ENCODE assay signal across 8 cellular contexts in genomic region chr19:34403784-34404108, GRCh38. TPM values are rescaled to one million over a fixed set of nuclear protein-coding genes. Genes with fewer than 3 reads are reported as not detected.
DNase-seq lines count a peak whose midpoint lies in the region; ATAC-seq and TF ChIP-seq lines count a peak whose summit lies in the region.

No MANE protein-coding gene starts in this region.

- no peak for ATAC-seq in HG03139 (IDR thresholded peaks at IDR 0.05; ENCODE audit: unreplicated experiment)

- peak overlapping the region; percentile 86 for H3K4me3 Mint-ChIP-seq in osteocyte (ENCODE audit: unreplicated experiment)

- H3K4me1 ChIP-seq in duodenal mucosa (ENCODE audit: control insufficient read depth in 1 of 2, insufficient read depth in 2 of 2, low read length in 2 of 2): peaks cover 0 to 5% of the 10 kb centered on the region in 2 donors

- DNase-seq in GM12864 (ENCODE audit: low read depth) (no peak), HL-60 (ENCODE audit: low read depth in 1 of 2, low spot score in 1 of 2) (no peak), osteocyte (ENCODE audit: extremely low spot score, unreplicated experiment) (no peak), DMS 273 (lab: John Stamatoyannopoulos, UW; ENCODE audit: unreplicated experiment) (no peak), LoVo (ENCODE audit: low spot score) (no peak)
- no peak for DNase-seq in effector CD4-positive, alpha-beta T cell

- peak overlapping the region; percentile 60 for H3K27ac Mint-ChIP-seq in osteocyte (ENCODE audit: unreplicated experiment)

- no peaks in the 10 kb centered on the region for H3K9me3 ChIP-seq in duodenal mucosa (ENCODE audit: control insufficient read depth in 1 of 2, low read length in 2 of 2)

- peaks cover 4% of the 10 kb centered on the region for H3K4me1 Mint-ChIP-seq in osteocyte (ENCODE audit: unreplicated experiment)

- peaks cover 13 to 22% of the 10 kb centered on the region in 2 donors for H3K36me3 ChIP-seq in duodenal mucosa (ENCODE audit: control insufficient read depth in 1 of 2, insufficient read depth in 2 of 2, low read length in 2 of 2)

- H3K27me3 Mint-ChIP-seq in osteocyte (ENCODE audit: unreplicated experiment): no peaks in the 10 kb centered on the region

- H3K27ac ChIP-seq in HL-60 (replicated peaks) (peak overlapping the region; percentile 66), duodenal mucosa (ENCODE audit: low read depth, low read length) (no peak overlapping the region)

- H3K36me3 Mint-ChIP-seq in osteocyte (ENCODE audit: unreplicated experiment): peaks cover 15% of the 10 kb centered on the region

- no peaks in the 10 kb centered on the region for H3K27me3 ChIP-seq in HL-60 (ENCODE audit: insufficient read depth, poor library complexity, severe bottlenecking)
- no peaks in the 10 kb centered on the region for H3K27me3 ChIP-seq in duodenal mucosa (ENCODE audit: control insufficient read depth in 1 of 2, insufficient read depth in 2 of 2, low read length in 2 of 2)

- peak overlapping the region; percentile 73 for H3K4me3 ChIP-seq in GM12864 (ENCODE audit: low read depth, low read length)
- H3K4me3 ChIP-seq in HL-60 (replicated peaks; ENCODE audit: insufficient read depth, low read length): peak overlapping the region; percentile 100
- peak overlapping the region; percentile 87 to 99 for H3K4me3 ChIP-seq in duodenal mucosa (ENCODE audit: low read depth in 1 of 2, low read length in 2 of 2)

- peak overlapping the region; percentile 73 to 84 for H3K9ac ChIP-seq in duodenal mucosa (ENCODE audit: low read depth in 1 of 2, low read length in 2 of 2)

- TF ChIP-seq CTCF in GM12864 (IDR thresholded peaks at IDR 0.05; ENCODE audit: low read depth, low read length, missing control alignments) (no peak), HL-60 (IDR thresholded peaks at IDR 0.05; ENCODE audit: insufficient read depth, low read length) (no peak), osteocyte (IDR thresholded peaks at IDR 0.05) (no peak)

- no peaks in the 10 kb centered on the region for H3K9me3 Mint-ChIP-seq in osteocyte (ENCODE audit: unreplicated experiment)

RNA-seq across cellular contexts. Expression of gene PDCD2L, which starts 0.5 kb away (rescaled TPM):
- 7.1 and 11.1 TPM in 2 replicates for total RNA-seq in osteocyte

RNA-seq across cellular contexts. Expression of gene UBA2, which starts 24.4 kb away (rescaled TPM):
- 99.4 and 101 TPM in 2 replicates for total RNA-seq in osteocyte

RNA-seq across cellular contexts. Expression of gene GPI, which starts 38.8 kb away (rescaled TPM):
- 181 and 192 TPM in 2 replicates for total RNA-seq in osteocyte
